ENCODE assay signal across 9 cellular contexts in the genomic region with DNA sequence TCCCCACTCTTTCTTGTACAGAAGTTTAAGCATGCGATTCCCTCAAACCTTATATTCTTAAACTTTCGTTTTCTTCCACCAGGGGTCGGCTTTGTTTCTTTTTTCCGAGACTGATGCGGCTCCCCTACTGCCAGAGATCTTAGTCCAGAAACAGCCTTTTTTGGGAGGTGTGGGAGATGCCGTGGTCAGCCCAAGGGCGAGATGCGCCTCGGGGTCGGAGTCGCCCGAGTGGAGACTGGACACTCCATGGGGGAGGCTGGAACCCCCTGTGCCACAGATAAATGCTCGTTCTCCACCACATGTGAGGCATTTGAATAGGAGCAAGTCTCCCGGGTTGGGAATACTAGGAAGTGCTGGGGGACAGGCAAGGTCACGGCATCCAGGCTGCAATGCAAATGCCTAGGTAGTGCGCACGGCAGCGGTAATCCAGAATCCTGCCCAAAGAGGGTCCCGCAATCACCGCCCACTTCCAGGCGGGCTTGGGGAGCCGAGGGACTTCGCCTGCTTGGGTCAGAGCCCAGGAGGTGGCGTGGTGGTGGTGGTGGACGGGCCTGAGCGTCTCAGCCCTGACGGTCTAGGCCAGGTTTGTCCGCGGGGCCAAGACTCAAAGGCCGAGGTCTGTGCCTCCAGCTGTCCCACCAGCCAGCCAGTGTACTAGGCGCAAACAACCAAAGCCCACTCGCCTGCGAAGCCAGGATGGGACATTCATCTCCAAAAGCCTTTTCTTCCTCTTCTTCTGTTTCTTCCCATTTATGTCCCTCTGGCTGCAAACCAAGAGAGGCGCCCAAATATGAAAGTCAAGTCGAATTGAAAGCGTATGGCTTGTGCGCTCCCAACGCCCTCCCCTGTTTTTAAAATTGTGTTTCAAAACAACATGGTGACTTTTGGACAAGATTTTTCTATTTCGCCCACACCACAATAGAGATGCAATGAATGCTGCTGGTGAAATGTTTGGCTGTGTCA. TPM values are rescaled to one million over a fixed set of nuclear protein-coding genes. Genes with fewer than 3 reads are reported as not detected.
DNase-seq lines count a peak whose midpoint lies in the region; ATAC-seq, FAIRE-seq and TF ChIP-seq lines count a peak whose summit lies in the region.
"Had no signal": no experiment of that assay in that cellular context is flagged by ENCODE, and none has a peak within 500 bp of the region (broad histone marks: within the 10 kb centered on the region; RNA-seq: fewer than 3 reads in every experiment).

No MANE protein-coding gene starts in this region.

- H2AFZ ChIP-seq in ACC112 (ENCODE audit: low read length, unreplicated experiment): no peak overlapping the region

- TF ChIP-seq POLR2A in gastroesophageal sphincter (IDR thresholded peaks at IDR 0.05): no peak

- TF ChIP-seq CTCF in gastroesophageal sphincter (IDR thresholded peaks at IDR 0.05) (peak in 3 of 4 experiments; percentile 58 to 65 (median 62)), osteocyte (IDR thresholded peaks at IDR 0.05) (peak; percentile 71)

- H3K4me1 ChIP-seq in ACC112 (ENCODE audit: control insufficient read depth, insufficient read depth, low read length, unreplicated experiment): peaks cover 7% of the 10 kb centered on the region
- peaks cover 0 to 49% (median 27%) of the 10 kb centered on the region in 3 donors for H3K4me1 ChIP-seq in gastroesophageal sphincter

- H3K27me3 Mint-ChIP-seq in activated CD4-positive, alpha-beta memory T cell treated with anti-CD3 and anti-CD28 coated beads for 36 hours: peaks cover 71% of the 10 kb centered on the region
- H3K27me3 Mint-ChIP-seq in osteocyte (ENCODE audit: unreplicated experiment): peaks cover 72% of the 10 kb centered on the region

- peak overlapping the region; percentile 46 for H3K4me3 Mint-ChIP-seq in activated CD4-positive, alpha-beta memory T cell treated with anti-CD3 and anti-CD28 coated beads for 36 hours
- H3K4me3 Mint-ChIP-seq in osteocyte (ENCODE audit: unreplicated experiment): peak overlapping the region; percentile 64

- H3K4me1 Mint-ChIP-seq in activated CD4-positive, alpha-beta memory T cell treated with anti-CD3 and anti-CD28 coated beads for 36 hours (ENCODE audit: low read depth): peaks cover 43% of the 10 kb centered on the region
- peaks cover 27% of the 10 kb centered on the region for H3K4me1 Mint-ChIP-seq in osteocyte (ENCODE audit: unreplicated experiment)

- CTCF ChIA-PET in activated CD4-positive, alpha-beta memory T cell treated with anti-CD3 and anti-CD28 coated beads for 36 hours (lab: Charles Lee): interaction anchor here (0.9 to 3.4 kb wide), 13 partner anchors 10 to 414 kb away, joined by 3 to 33 read pairs (median 5); no protein-coding TSS in a partner anchor

- no peaks in the 10 kb centered on the region for H3K9me3 ChIP-seq in gastroesophageal sphincter

- ATAC-seq in gastroesophageal sphincter: peak; percentile 61
- no peak for ATAC-seq in HG03139 (IDR thresholded peaks at IDR 0.05; ENCODE audit: unreplicated experiment)
- ATAC-seq in GM19324 (IDR thresholded peaks at IDR 0.05; ENCODE audit: low FRiP score, unreplicated experiment): no peak

- no peaks in the 10 kb centered on the region for H3K36me3 Mint-ChIP-seq in activated CD4-positive, alpha-beta memory T cell treated with anti-CD3 and anti-CD28 coated beads for 36 hours
- peaks cover 2% of the 10 kb centered on the region for H3K36me3 Mint-ChIP-seq in osteocyte (ENCODE audit: unreplicated experiment)

- no peaks in the 10 kb centered on the region for H3K36me3 ChIP-seq in ACC112 (ENCODE audit: insufficient read depth, low read length)
- no peaks in the 10 kb centered on the region for H3K36me3 ChIP-seq in gastroesophageal sphincter

- peak; percentile 94 for FAIRE-seq in G401.6 (lab: Jason Lieb, UNC)

- peak; percentile 24 for DNase-seq in NCI-H1694 (lab: John Stamatoyannopoulos, UW)
- DNase-seq in activated CD4-positive, alpha-beta memory T cell treated with anti-CD3 and anti-CD28 coated beads for 36 hours: peak; percentile 21
- DNase-seq in osteocyte (ENCODE audit: extremely low spot score, unreplicated experiment): no peak

- WGBS in gastroesophageal sphincter (ENCODE audit: low coverage in 1 of 2), 2 donors: 33 to 35% methylated on average over 9 to 18 of the region's 39 CpGs

- TF ChIP-seq EP300 in gastroesophageal sphincter (IDR thresholded peaks at IDR 0.05): no peak

- intact Hi-C loops in activated CD4-positive, alpha-beta memory T cell treated with anti-CD3 and anti-CD28 coated beads for 36 hours (cut with micrococcal nuclease): loop anchor here (1.0 to 2.0 kb wide), 4 partner anchors 39 to 412 kb away; a partner anchor contains a TSS

- H3K9me3 Mint-ChIP-seq in activated CD4-positive, alpha-beta memory T cell treated with anti-CD3 and anti-CD28 coated beads for 36 hours: no peaks in the 10 kb centered on the region
- no peaks in the 10 kb centered on the region for H3K9me3 Mint-ChIP-seq in osteocyte (ENCODE audit: unreplicated experiment)

- H3K27ac ChIP-seq in ACC112 (ENCODE audit: low read depth, low read length) (no peak overlapping the region), gastroesophageal sphincter (no peak overlapping the region)
- H3K27ac ChIP-seq: skin epidermis had no signal

- peaks cover 32% of the 10 kb centered on the region for H3K27me3 ChIP-seq in ACC112 (ENCODE audit: insufficient read depth, low read length)
- peaks cover 88% of the 10 kb centered on the region for H3K27me3 ChIP-seq in gastroesophageal sphincter

- H3K4me3 ChIP-seq in ACC112 (ENCODE audit: low read depth, low read length) (peak overlapping the region; percentile 57), gastroesophageal sphincter (peak overlapping the region in 1 of 2 donors; percentile 33)

- H3K79me2 ChIP-seq in ACC112 (ENCODE audit: control insufficient read depth, insufficient read depth, low read length, unreplicated experiment): no peaks in the 10 kb centered on the region

- POLR2A ChIA-PET in activated CD4-positive, alpha-beta memory T cell treated with anti-CD3 and anti-CD28 coated beads for 36 hours (lab: Charles Lee): no interaction called here

- no peak overlapping the region for H3K27ac Mint-ChIP-seq in activated CD4-positive, alpha-beta memory T cell treated with anti-CD3 and anti-CD28 coated beads for 36 hours
- H3K27ac Mint-ChIP-seq in osteocyte (ENCODE audit: unreplicated experiment): no peak overlapping the region

RNA-seq across cellular contexts. Expression of a gene that starts 39.3 kb away (rescaled TPM):
- 10 to 100 TPM; 14.0 to 16.3 TPM for total RNA-seq in activated CD4-positive, alpha-beta memory T cell treated with anti-CD3 and anti-CD28 coated beads for 36 hours
- 10 to 100 TPM; 44.6 to 78.1 (median 55.5) TPM for total RNA-seq in gastroesophageal sphincter
- total RNA-seq in osteocyte: 49.9 and 54.1 TPM in 2 replicates

RNA-seq across cellular contexts. Expression of a gene that starts 52.0 kb away (rescaled TPM):
- total RNA-seq in activated CD4-positive, alpha-beta memory T cell treated with anti-CD3 and anti-CD28 coated beads for 36 hours: not detected
- total RNA-seq in gastroesophageal sphincter: not detected
- total RNA-seq in osteocyte: not detected in 2 replicates
